ENCODE assay signal across 8 cellular contexts in the genomic region with DNA sequence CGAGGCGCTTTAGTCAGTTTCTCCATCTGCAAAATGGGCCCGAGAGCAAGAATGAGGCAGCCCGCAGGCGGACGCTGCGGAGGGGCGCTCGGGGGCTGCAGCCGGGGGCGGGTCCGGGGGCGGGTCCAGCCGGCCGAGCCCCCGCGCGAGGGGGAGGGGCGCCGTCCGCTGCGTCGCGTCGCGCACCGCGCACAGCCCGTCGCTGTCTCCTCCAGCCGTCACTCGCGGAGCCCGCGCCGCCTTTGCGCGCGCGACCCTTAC. TPM values are rescaled to one million over a fixed set of nuclear protein-coding genes. Genes with fewer than 3 reads are reported as not detected.
DNase-seq lines count a peak whose midpoint lies in the region; ATAC-seq and TF ChIP-seq lines count a peak whose summit lies in the region.

No MANE protein-coding gene starts in this region.

- no peak overlapping the region for H3K27ac Mint-ChIP-seq in activated T-helper 2 cell treated with anti-CD3 and anti-CD28 coated beads, Interferon-gamma antibody, Interleukin-2, Interleukin-4, amounts not matched to agents 10 μg/mL and 5 μg/mL and 100 μg/mL, durations not matched to agents 14 hours and 24 hours and 36 hours
- H3K27ac Mint-ChIP-seq in stimulated activated effector memory CD8-positive, alpha-beta T cell treated with anti-CD3 and anti-CD28 coated beads, Interleukin-12 subunit alpha, Interleukin-12 subunit beta, amount 100 ng/mL, for 72 hours = peak overlapping the region; percentile 69

- no peaks in the 10 kb centered on the region for H3K36me3 ChIP-seq in iPS-15b (ENCODE audit: control insufficient read depth, insufficient read depth, low read length)

- H3K27me3 ChIP-seq in iPS-15b (ENCODE audit: control insufficient read depth, insufficient read depth, low read length) = peaks cover 6% of the 10 kb centered on the region

- H3K4me3 ChIP-seq in iPS-15b (ENCODE audit: low read depth, low read length) = peak overlapping the region; percentile 72

- H3K4me1 Mint-ChIP-seq in activated T-helper 2 cell treated with anti-CD3 and anti-CD28 coated beads, Interferon-gamma antibody, Interleukin-2, Interleukin-4, amounts not matched to agents 10 μg/mL and 5 μg/mL and 100 μg/mL, durations not matched to agents 14 hours and 24 hours and 36 hours (ENCODE audit: low read depth) = peaks cover 15% of the 10 kb centered on the region
- peaks cover 26% of the 10 kb centered on the region for H3K4me1 Mint-ChIP-seq in stimulated activated effector memory CD8-positive, alpha-beta T cell treated with anti-CD3 and anti-CD28 coated beads, Interleukin-12 subunit alpha, Interleukin-12 subunit beta, amount 100 ng/mL, for 72 hours

- peak overlapping the region; percentile 78 for H3K4me3 Mint-ChIP-seq in activated T-helper 2 cell treated with anti-CD3 and anti-CD28 coated beads, Interferon-gamma antibody, Interleukin-2, Interleukin-4, amounts not matched to agents 10 μg/mL and 5 μg/mL and 100 μg/mL, durations not matched to agents 14 hours and 24 hours and 36 hours (ENCODE audit: low read depth)
- peak overlapping the region; percentile 70 for H3K4me3 Mint-ChIP-seq in stimulated activated effector memory CD8-positive, alpha-beta T cell treated with anti-CD3 and anti-CD28 coated beads, Interleukin-12 subunit alpha, Interleukin-12 subunit beta, amount 100 ng/mL, for 72 hours

- intact Hi-C loops in activated T-helper 2 cell treated with anti-CD3 and anti-CD28 coated beads, Interferon-gamma antibody, Interleukin-2, Interleukin-4, amounts not matched to agents 10 μg/mL and 5 μg/mL and 100 μg/mL, durations not matched to agents 14 hours and 24 hours and 36 hours (cut with micrococcal nuclease) = loop anchor here (2.0 to 5.0 kb wide), 2 partner anchors 101 to 116 kb away; partner anchors contain the start of genes LRFN4 and RCE1

- no peaks in the 10 kb centered on the region for H3K36me3 Mint-ChIP-seq in activated T-helper 2 cell treated with anti-CD3 and anti-CD28 coated beads, Interferon-gamma antibody, Interleukin-2, Interleukin-4, amounts not matched to agents 10 μg/mL and 5 μg/mL and 100 μg/mL, durations not matched to agents 14 hours and 24 hours and 36 hours (ENCODE audit: low read depth)
- no peaks in the 10 kb centered on the region for H3K36me3 Mint-ChIP-seq in stimulated activated effector memory CD8-positive, alpha-beta T cell treated with anti-CD3 and anti-CD28 coated beads, Interleukin-12 subunit alpha, Interleukin-12 subunit beta, amount 100 ng/mL, for 72 hours

- H3K4me1 ChIP-seq in iPS-15b (ENCODE audit: control insufficient read depth, insufficient read depth, low read length) = peaks cover 16% of the 10 kb centered on the region

- H3K27me3 Mint-ChIP-seq in activated T-helper 2 cell treated with anti-CD3 and anti-CD28 coated beads, Interferon-gamma antibody, Interleukin-2, Interleukin-4, amounts not matched to agents 10 μg/mL and 5 μg/mL and 100 μg/mL, durations not matched to agents 14 hours and 24 hours and 36 hours (ENCODE audit: low read depth) = peaks cover 3% of the 10 kb centered on the region

- H3K9me3 Mint-ChIP-seq in activated T-helper 2 cell treated with anti-CD3 and anti-CD28 coated beads, Interferon-gamma antibody, Interleukin-2, Interleukin-4, amounts not matched to agents 10 μg/mL and 5 μg/mL and 100 μg/mL, durations not matched to agents 14 hours and 24 hours and 36 hours = peaks cover 3% of the 10 kb centered on the region
- H3K9me3 Mint-ChIP-seq in stimulated activated effector memory CD8-positive, alpha-beta T cell treated with anti-CD3 and anti-CD28 coated beads, Interleukin-12 subunit alpha, Interleukin-12 subunit beta, amount 100 ng/mL, for 72 hours = peaks cover 3% of the 10 kb centered on the region

- no peaks in the 10 kb centered on the region for H3K9me3 ChIP-seq in iPS-15b (ENCODE audit: control insufficient read depth, insufficient read depth, low read length)

- DNase-seq in GM10266 (ENCODE audit: extremely low spot score) (peak; percentile 81), H4 (ENCODE audit: low spot score) (no peak), OCI-M1 (lab: John Stamatoyannopoulos, UW) (no peak)
- DNase-seq in activated T-helper 2 cell treated with anti-CD3 and anti-CD28 coated beads, Interferon-gamma antibody, Interleukin-2, Interleukin-4, amounts not matched to agents 10 μg/mL and 5 μg/mL and 100 μg/mL, durations not matched to agents 14 hours and 24 hours and 36 hours (ENCODE audit: low spot score) = no peak
- no peak for DNase-seq in stimulated activated effector memory CD8-positive, alpha-beta T cell treated with anti-CD3 and anti-CD28 coated beads, Interleukin-12 subunit alpha, Interleukin-12 subunit beta, amount 100 ng/mL, for 72 hours (ENCODE audit: low spot score in 2 of 2)
- no peak for DNase-seq in activated effector memory CD4-positive, alpha-beta T cell treated with Interleukin-2 at 50 U/mL for 16 hours

- TF ChIP-seq CTCF in GM10266 (IDR thresholded peaks at IDR 0.05; ENCODE audit: control insufficient read depth, insufficient read depth, low read depth, missing control alignments) = no peak

- no peak overlapping the region for H3K9ac ChIP-seq in iPS-15b (ENCODE audit: low read depth, low read length)

- ATAC-seq in HG02678 (IDR thresholded peaks at IDR 0.05; ENCODE audit: unreplicated experiment) = peak; percentile 19
- peak; percentile 56 for ATAC-seq in stimulated activated effector memory CD8-positive, alpha-beta T cell treated with anti-CD3 and anti-CD28 coated beads, Interleukin-12 subunit alpha, Interleukin-12 subunit beta, amount 100 ng/mL, for 72 hours

RNA-seq across cellular contexts. Expression of gene PC, which starts 0.3 kb away (rescaled TPM):
- 15.4 and 18.0 TPM in 2 replicates for total RNA-seq in activated T-helper 2 cell treated with anti-CD3 and anti-CD28 coated beads, Interferon-gamma antibody, Interleukin-2, Interleukin-4, amounts not matched to agents 10 μg/mL and 5 μg/mL and 100 μg/mL, durations not matched to agents 14 hours and 24 hours and 36 hours
- total RNA-seq in H4 (2014; rRNA removed; shearing (Covaris generic)) = 17.1 and 21.6 TPM in 2 replicates

RNA-seq across cellular contexts. Expression of gene C11orf86, which starts 17.2 kb away (rescaled TPM):
- total RNA-seq in activated T-helper 2 cell treated with anti-CD3 and anti-CD28 coated beads, Interferon-gamma antibody, Interleukin-2, Interleukin-4, amounts not matched to agents 10 μg/mL and 5 μg/mL and 100 μg/mL, durations not matched to agents 14 hours and 24 hours and 36 hours = not detected in 2 replicates
- not detected in 2 replicates for total RNA-seq in H4 (2014; rRNA removed; shearing (Covaris generic))
